In the genomic region with DNA sequence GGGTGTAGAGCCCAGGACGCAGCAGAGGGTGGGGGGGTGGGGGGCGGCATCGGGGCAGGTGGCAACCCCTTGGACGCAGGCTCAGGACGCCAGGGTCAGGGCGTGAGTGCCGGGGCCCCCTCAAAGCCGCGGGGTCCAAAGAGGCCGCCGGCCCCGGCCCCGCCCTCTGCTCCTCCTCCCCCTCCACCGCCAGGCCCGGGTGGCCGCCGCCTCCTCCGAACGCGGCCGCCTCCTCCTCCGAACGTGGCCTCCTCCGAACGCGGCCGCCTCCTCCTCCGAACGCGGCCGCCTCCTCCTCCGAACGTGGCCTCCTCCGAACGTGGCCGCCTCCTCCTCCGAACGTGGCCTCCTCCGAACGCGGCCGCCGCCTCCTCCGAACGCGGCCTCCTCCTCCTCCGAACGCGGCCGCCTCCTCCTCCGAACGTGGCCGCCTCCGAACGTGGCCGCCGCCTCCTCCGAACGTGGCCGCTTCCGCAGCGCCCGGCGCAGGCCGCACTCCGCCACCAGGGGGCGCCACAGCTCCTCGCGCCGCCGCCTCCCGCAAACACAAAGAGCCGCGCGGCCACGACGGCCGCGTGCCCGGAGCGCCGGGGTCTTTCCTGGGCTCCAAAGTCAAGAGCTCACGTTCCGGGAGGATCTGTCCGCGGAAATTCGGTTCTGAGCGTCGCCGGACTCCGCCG, we compare ENCODE assay signal across 8 cellular contexts. TPM values are rescaled to one million over a fixed set of nuclear protein-coding genes. Genes with fewer than 3 reads are reported as not detected.
A peak's percentile ranks its signal among the peaks of the same experiment; 100 is the strongest.
DNase-seq lines count a peak whose midpoint lies in the region; ATAC-seq and TF ChIP-seq lines count a peak whose summit lies in the region.

No MANE protein-coding gene starts in this region.

- POLR2A ChIA-PET in activated CD4-positive, alpha-beta memory T cell treated with anti-CD3 and anti-CD28 coated beads for 36 hours (lab: Charles Lee) = no interaction called here

- ATAC-seq in HG02763 (IDR thresholded peaks at IDR 0.05; ENCODE audit: unreplicated experiment) = peak; percentile 61
- no peak for ATAC-seq in HG03095 (IDR thresholded peaks at IDR 0.05; ENCODE audit: unreplicated experiment)

- H3K27me3 ChIP-seq in dorsolateral prefrontal cortex = peaks cover 0 to 35% (median 0%) of the 10 kb centered on the region in 45 donors

- H3K4me3 Mint-ChIP-seq in activated CD4-positive, alpha-beta memory T cell treated with anti-CD3 and anti-CD28 coated beads for 36 hours = peak overlapping the region; percentile 50

- peak overlapping the region in 7 of 59 donors; percentile 6 to 58 (median 35) for H3K27ac ChIP-seq in dorsolateral prefrontal cortex

- peaks cover 36% of the 10 kb centered on the region for H3K27me3 Mint-ChIP-seq in activated CD4-positive, alpha-beta memory T cell treated with anti-CD3 and anti-CD28 coated beads for 36 hours

- peak overlapping the region; percentile 21 to 66 (median 54) for H3K4me3 ChIP-seq in dorsolateral prefrontal cortex

- no peaks in the 10 kb centered on the region for H3K9me3 Mint-ChIP-seq in activated CD4-positive, alpha-beta memory T cell treated with anti-CD3 and anti-CD28 coated beads for 36 hours

- TF ChIP-seq CTCF in dorsolateral prefrontal cortex (IDR thresholded peaks at IDR 0.05 in 54 of 56, conservative IDR thresholded peaks at IDR 0.05 in 2 of 56; ENCODE audit: low read depth in 1 of 56, partially characterized antibody in 56 of 56) = peak; percentile 47 to 97 (median 84)

- CTCF ChIA-PET in activated CD4-positive, alpha-beta memory T cell treated with anti-CD3 and anti-CD28 coated beads for 36 hours (lab: Charles Lee) = interaction anchor here (0.6 to 2.5 kb wide), 9 partner anchors 15 to 79 kb away, joined by 3 to 19 read pairs (median 7); a partner anchor contains a TSS

- H3K36me3 Mint-ChIP-seq in activated CD4-positive, alpha-beta memory T cell treated with anti-CD3 and anti-CD28 coated beads for 36 hours = peaks cover 1% of the 10 kb centered on the region

- H3K27ac Mint-ChIP-seq in activated CD4-positive, alpha-beta memory T cell treated with anti-CD3 and anti-CD28 coated beads for 36 hours = no peak overlapping the region

- DNase-seq in DMS79 treated with DMSO at 0.1 percent for 48 hours (lab: John Stamatoyannopoulos, UW) (peak; percentile 79), NCI-H526 treated with DMSO at 0.1 percent for 48 hours (lab: John Stamatoyannopoulos, UW) (peak; percentile 72), dorsolateral prefrontal cortex (peak; percentile 57 to 87 (median 64)), medulla oblongata (ENCODE audit: extremely low spot score) (peak; percentile 47)
- peak; percentile 89 for DNase-seq in activated CD4-positive, alpha-beta memory T cell treated with anti-CD3 and anti-CD28 coated beads for 36 hours
- DNase-seq in stimulated activated CD8-positive, alpha-beta memory T cell treated with anti-CD3 and anti-CD28 coated beads, Interleukin-15, amount 100 ng/mL, for 24 hours (ENCODE audit: low read depth) = peak; percentile 86

- intact Hi-C loops in activated CD4-positive, alpha-beta memory T cell treated with anti-CD3 and anti-CD28 coated beads for 36 hours (cut with micrococcal nuclease) = loop anchor here (2.0 kb wide), 1 partner anchor 72 kb away; no protein-coding TSS in a partner anchor
- intact Hi-C loops in dorsolateral prefrontal cortex (cut with DNase I) = no loop called here

- peaks cover 7% of the 10 kb centered on the region for H3K4me1 Mint-ChIP-seq in activated CD4-positive, alpha-beta memory T cell treated with anti-CD3 and anti-CD28 coated beads for 36 hours (ENCODE audit: low read depth)

RNA-seq across cellular contexts. Expression of a gene that starts 19.3 kb away (rescaled TPM):
- total RNA-seq in activated CD4-positive, alpha-beta memory T cell treated with anti-CD3 and anti-CD28 coated beads for 36 hours = not detected
- 10 to 100 TPM in 10 of 120 experiments, 1 to 10 TPM in 109, under 1 TPM in 1; 0.85 to 22.6 (median 4.2) TPM for total RNA-seq in dorsolateral prefrontal cortex

RNA-seq across cellular contexts. Expression of a gene that starts 54.6 kb away (rescaled TPM):
- total RNA-seq in activated CD4-positive, alpha-beta memory T cell treated with anti-CD3 and anti-CD28 coated beads for 36 hours = 100 to 1,000 TPM; 111 to 117 TPM
- total RNA-seq in dorsolateral prefrontal cortex = 10 to 100 TPM; 34.5 to 72.4 (median 54.8) TPM

RNA-seq across cellular contexts. Expression of a gene that starts 56.0 kb away (rescaled TPM):
- total RNA-seq in activated CD4-positive, alpha-beta memory T cell treated with anti-CD3 and anti-CD28 coated beads for 36 hours = 10 to 100 TPM; 25.8 to 30.6 TPM
- total RNA-seq in dorsolateral prefrontal cortex = 10 to 100 TPM in 101 of 120 experiments, 1 to 10 TPM in 19; 5.7 to 35.4 (median 14.2) TPM
